In genomic region chr6:99568103-99568933, GRCh38 we compare ENCODE assay signal across 1 cellular context.
TF ChIP-seq lines count a peak whose summit lies in the region.

A gene with protein sequence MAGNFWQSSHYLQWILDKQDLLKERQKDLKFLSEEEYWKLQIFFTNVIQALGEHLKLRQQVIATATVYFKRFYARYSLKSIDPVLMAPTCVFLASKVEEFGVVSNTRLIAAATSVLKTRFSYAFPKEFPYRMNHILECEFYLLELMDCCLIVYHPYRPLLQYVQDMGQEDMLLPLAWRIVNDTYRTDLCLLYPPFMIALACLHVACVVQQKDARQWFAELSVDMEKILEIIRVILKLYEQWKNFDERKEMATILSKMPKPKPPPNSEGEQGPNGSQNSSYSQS (minus strand): TSS chr6:99568660. CDS start chr6:99568527, 133 bp downstream.

TF ChIP-seq in HepG2, 621 proteins besides CTCF, POLR2A, EP300 and RAD21 (continued from another document and continues in another):
- TF ChIP-seq ZNF781 (CRISPR knock-in tag; IDR thresholded peaks at IDR 0.05; ENCODE audit: borderline replicate concordance, not compliant biosample characterization) (peak; percentile 88), AGO1 (IDR thresholded peaks at IDR 0.05; ENCODE audit: low read depth, low read length, poor library complexity, severe bottlenecking) (peak; percentile 76), ZNF430 (CRISPR knock-in tag; IDR thresholded peaks at IDR 0.05) (no peak), MXI1 (IDR thresholded peaks at IDR 0.05; ENCODE audit: borderline replicate concordance, low read depth, low read length) (peak; percentile 83), ZNF567 (CRISPR knock-in tag; IDR thresholded peaks at IDR 0.05; ENCODE audit: borderline replicate concordance) (no peak), REL (CRISPR knock-in tag; conservative IDR thresholded peaks at IDR 0.05) (no peak; the same call in 1 of the 2 replicates), AKAP8 (CRISPR knock-in tag; IDR thresholded peaks at IDR 0.05) (no peak), GFI1 (CRISPR knock-in tag; IDR thresholded peaks at IDR 0.05; ENCODE audit: borderline replicate concordance) (peak; percentile 98), SMAD9 (CRISPR knock-in tag; IDR thresholded peaks at IDR 0.05) (no peak), ARNTL (CRISPR knock-in tag; IDR thresholded peaks at IDR 0.05) (peak; percentile 55; the same call in 1 of the 2 replicates), HMGA1 (CRISPR knock-in tag; conservative IDR thresholded peaks at IDR 0.05) (no peak), TEAD2 (CRISPR knock-in tag; IDR thresholded peaks at IDR 0.05) (no peak), KDM5A (IDR thresholded peaks at IDR 0.05; ENCODE audit: borderline replicate concordance, low read length) (peak; percentile 87), FOXA1 (IDR thresholded peaks at IDR 0.05) (no peak), FOXA1 (CRISPR knock-in tag; IDR thresholded peaks at IDR 0.05) (peak; percentile 46), TEF (CRISPR knock-in tag; IDR thresholded peaks at IDR 0.05) (no peak; the same call in 1 of the 2 replicates), ATF1 (CRISPR knock-in tag; IDR thresholded peaks at IDR 0.05) (peak; percentile 49; the same call in 1 of the 2 replicates), SMAD3 (CRISPR knock-in tag; IDR thresholded peaks at IDR 0.05) (peak; percentile 95), SRSF1 (optimal IDR thresholded peaks at IDR 0.05; ENCODE audit: low read depth, low read length) (peak; percentile 49), NFE2 (CRISPR knock-in tag; IDR thresholded peaks at IDR 0.05) (no peak), PBX2 (CRISPR knock-in tag; IDR thresholded peaks at IDR 0.05) (peak; percentile 51), FOXO1 (CRISPR knock-in tag; IDR thresholded peaks at IDR 0.05) (0 out of 2 replicates have a peak, but pooled peaks have one; percentile 71), CENPT (CRISPR knock-in tag; IDR thresholded peaks at IDR 0.05; ENCODE audit: low read depth) (no peak), DPF2 (CRISPR knock-in tag; IDR thresholded peaks at IDR 0.05; ENCODE audit: borderline replicate concordance, low read depth) (no peak), CBX1 (IDR thresholded peaks at IDR 0.05; ENCODE audit: low read depth) (peak; percentile 79), TMF1 (CRISPR knock-in tag; IDR thresholded peaks at IDR 0.05; ENCODE audit: low read depth) (no peak), GATA4 (IDR thresholded peaks at IDR 0.05; ENCODE audit: borderline replicate concordance, low read depth) (peak; percentile 28; the same call in 1 of the 2 replicates), EEA1 (CRISPR knock-in tag; IDR thresholded peaks at IDR 0.05; ENCODE audit: borderline replicate concordance) (no peak; the same call in 1 of the 2 replicates), ZNF883 (CRISPR knock-in tag; IDR thresholded peaks at IDR 0.05; ENCODE audit: not compliant biosample characterization) (no peak), ZNF224 (CRISPR knock-in tag; IDR thresholded peaks at IDR 0.05) (peak; percentile 36; the same call in 1 of the 2 replicates), MEIS1 (CRISPR knock-in tag; IDR thresholded peaks at IDR 0.05; ENCODE audit: borderline replicate concordance) (no peak), ZNF629 (CRISPR knock-in tag; conservative IDR thresholded peaks at IDR 0.05) (peak; percentile 57), JUN (CRISPR knock-in tag; IDR thresholded peaks at IDR 0.05) (peak; percentile 29; the same call in 1 of the 2 replicates), SRF (IDR thresholded peaks at IDR 0.05; ENCODE audit: low read depth, low read length) (peak; percentile 70; the same call in 1 of the 2 replicates)
- TF ChIP-seq, protein P1, sequence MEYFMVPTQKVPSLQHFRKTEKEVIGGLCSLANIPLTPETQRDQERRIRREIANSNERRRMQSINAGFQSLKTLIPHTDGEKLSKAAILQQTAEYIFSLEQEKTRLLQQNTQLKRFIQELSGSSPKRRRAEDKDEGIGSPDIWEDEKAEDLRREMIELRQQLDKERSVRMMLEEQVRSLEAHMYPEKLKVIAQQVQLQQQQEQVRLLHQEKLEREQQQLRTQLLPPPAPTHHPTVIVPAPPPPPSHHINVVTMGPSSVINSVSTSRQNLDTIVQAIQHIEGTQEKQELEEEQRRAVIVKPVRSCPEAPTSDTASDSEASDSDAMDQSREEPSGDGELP (IDR thresholded peaks at IDR 0.05; ENCODE audit: borderline replicate concordance, low read depth): no peak
- TF ChIP-seq, protein P2, sequence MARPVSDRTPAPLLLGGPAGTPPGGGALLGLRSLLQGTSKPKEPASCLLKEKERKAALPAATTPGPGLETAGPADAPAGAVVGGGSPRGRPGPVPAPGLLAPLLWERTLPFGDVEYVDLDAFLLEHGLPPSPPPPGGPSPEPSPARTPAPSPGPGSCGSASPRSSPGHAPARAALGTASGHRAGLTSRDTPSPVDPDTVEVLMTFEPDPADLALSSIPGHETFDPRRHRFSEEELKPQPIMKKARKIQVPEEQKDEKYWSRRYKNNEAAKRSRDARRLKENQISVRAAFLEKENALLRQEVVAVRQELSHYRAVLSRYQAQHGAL (CRISPR knock-in tag; IDR thresholded peaks at IDR 0.05; ENCODE audit: not compliant biosample characterization): peak; percentile 71
- TF ChIP-seq, protein P3, sequence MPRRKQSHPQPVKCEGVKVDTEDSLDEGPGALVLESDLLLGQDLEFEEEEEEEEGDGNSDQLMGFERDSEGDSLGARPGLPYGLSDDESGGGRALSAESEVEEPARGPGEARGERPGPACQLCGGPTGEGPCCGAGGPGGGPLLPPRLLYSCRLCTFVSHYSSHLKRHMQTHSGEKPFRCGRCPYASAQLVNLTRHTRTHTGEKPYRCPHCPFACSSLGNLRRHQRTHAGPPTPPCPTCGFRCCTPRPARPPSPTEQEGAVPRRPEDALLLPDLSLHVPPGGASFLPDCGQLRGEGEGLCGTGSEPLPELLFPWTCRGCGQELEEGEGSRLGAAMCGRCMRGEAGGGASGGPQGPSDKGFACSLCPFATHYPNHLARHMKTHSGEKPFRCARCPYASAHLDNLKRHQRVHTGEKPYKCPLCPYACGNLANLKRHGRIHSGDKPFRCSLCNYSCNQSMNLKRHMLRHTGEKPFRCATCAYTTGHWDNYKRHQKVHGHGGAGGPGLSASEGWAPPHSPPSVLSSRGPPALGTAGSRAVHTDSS (CRISPR knock-in tag; conservative IDR thresholded peaks at IDR 0.05): no peak
- TF ChIP-seq, protein P4, sequence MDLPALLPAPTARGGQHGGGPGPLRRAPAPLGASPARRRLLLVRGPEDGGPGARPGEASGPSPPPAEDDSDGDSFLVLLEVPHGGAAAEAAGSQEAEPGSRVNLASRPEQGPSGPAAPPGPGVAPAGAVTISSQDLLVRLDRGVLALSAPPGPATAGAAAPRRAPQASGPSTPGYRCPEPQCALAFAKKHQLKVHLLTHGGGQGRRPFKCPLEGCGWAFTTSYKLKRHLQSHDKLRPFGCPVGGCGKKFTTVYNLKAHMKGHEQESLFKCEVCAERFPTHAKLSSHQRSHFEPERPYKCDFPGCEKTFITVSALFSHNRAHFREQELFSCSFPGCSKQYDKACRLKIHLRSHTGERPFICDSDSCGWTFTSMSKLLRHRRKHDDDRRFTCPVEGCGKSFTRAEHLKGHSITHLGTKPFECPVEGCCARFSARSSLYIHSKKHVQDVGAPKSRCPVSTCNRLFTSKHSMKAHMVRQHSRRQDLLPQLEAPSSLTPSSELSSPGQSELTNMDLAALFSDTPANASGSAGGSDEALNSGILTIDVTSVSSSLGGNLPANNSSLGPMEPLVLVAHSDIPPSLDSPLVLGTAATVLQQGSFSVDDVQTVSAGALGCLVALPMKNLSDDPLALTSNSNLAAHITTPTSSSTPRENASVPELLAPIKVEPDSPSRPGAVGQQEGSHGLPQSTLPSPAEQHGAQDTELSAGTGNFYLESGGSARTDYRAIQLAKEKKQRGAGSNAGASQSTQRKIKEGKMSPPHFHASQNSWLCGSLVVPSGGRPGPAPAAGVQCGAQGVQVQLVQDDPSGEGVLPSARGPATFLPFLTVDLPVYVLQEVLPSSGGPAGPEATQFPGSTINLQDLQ (CRISPR knock-in tag; IDR thresholded peaks at IDR 0.05): peak; percentile 76; the same call in 1 of the 2 replicates
- TF ChIP-seq, protein P5, sequence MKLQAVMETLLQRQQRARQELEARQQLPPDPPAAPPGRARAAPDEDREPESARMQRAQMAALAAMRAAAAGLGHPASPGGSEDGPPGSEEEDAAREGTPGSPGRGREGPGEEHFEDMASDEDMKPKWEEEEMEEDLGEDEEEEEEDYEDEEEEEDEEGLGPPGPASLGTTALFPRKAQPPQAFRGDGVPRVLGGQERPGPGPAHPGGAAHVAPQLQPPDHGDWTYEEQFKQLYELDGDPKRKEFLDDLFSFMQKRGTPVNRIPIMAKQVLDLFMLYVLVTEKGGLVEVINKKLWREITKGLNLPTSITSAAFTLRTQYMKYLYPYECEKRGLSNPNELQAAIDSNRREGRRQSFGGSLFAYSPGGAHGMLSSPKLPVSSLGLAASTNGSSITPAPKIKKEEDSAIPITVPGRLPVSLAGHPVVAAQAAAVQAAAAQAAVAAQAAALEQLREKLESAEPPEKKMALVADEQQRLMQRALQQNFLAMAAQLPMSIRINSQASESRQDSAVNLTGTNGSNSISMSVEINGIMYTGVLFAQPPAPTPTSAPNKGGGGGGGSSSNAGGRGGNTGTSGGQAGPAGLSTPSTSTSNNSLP (IDR thresholded peaks at IDR 0.05; ENCODE audit: low read depth, low read length): 0 out of 2 replicates have a peak, but pooled peaks have one; percentile 40
- TF ChIP-seq, protein P6, sequence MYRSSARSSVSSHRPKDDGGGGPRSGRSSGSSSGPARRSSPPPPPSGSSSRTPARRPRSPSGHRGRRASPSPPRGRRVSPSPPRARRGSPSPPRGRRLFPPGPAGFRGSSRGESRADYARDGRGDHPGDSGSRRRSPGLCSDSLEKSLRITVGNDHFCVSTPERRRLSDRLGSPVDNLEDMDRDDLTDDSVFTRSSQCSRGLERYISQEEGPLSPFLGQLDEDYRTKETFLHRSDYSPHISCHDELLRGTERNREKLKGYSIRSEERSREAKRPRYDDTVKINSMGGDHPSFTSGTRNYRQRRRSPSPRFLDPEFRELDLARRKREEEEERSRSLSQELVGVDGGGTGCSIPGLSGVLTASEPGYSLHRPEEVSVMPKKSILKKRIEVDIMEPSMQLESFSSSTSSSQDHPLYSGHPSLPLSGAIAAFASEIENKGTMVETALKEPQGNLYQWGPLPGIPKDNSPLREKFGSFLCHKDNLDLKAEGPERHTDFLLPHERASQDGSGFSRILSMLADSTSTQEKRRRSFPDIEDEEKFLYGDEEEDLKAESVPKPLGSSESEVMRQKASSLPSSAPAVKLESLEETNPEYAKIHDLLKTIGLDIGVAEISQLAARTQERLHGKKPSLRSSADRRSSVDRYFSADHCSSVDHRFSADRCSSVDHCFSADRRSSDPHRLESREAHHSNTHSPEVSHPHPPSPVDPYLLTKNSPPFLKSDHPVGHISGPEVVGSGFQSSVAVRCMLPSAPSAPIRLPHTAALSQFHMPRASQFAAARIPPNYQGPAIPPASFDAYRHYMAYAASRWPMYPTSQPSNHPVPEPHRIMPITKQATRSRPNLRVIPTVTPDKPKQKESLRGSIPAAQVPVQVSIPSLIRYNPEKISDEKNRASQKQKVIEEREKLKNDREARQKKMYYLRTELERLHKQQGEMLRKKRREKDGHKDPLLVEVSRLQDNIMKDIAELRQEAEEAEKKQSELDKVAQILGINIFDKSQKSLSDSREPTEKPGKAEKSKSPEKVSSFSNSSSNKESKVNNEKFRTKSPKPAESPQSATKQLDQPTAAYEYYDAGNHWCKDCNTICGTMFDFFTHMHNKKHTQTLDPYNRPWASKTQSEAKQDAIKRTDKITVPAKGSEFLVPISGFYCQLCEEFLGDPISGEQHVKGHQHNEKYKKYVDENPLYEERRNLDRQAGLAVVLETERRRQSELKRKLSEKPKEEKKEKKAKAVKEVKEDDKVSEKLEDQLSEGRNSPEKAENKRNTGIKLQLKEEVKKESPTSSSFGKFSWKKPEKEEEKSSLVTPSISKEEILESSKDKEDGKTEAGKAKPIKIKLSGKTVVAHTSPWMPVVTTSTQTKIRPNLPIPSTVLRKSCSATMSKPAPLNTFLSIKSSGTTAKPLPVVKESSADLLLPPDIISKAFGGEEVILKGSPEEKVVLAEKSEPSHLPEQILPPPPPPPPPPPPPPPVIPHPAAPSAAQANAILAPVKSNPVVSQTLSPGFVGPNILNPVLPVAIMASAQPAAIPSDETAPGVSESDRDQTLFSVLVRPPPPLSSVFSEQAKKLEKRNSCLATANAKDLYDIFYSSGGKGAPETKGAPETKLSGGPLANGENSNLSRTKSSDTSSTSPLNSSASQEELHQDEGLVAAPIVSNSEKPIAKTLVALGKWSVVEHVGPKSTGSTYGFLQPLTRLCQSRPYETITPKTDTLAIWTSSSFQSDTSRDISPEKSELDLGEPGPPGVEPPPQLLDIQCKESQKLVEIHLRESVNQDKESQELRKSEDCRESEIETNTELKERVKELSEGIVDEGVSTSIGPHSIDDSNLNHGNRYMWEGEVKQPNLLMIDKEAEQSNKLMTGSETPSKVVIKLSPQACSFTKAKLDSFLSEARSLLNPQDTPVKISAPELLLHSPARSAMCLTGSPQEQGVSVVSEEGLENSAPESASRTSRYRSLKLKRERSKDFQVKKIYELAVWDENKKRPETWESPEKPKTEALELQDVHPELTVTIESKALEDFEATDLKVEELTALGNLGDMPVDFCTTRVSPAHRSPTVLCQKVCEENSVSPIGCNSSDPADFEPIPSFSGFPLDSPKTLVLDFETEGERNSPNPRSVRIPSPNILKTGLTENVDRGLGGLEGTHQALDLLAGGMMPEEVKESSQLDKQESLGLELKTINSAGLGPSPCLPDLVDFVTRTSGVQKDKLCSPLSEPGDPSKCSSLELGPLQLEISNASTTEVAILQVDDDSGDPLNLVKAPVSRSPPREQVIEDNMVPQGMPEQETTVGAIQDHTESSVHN (CRISPR knock-in tag; IDR thresholded peaks at IDR 0.05): no peak
